Comparison of ENCODE assay signal across 8 cellular contexts in genomic region chr19:49869484-49870308, GRCh38. TPM values are rescaled to one million over a fixed set of nuclear protein-coding genes. Genes with fewer than 3 reads are reported as not detected.
DNase-seq lines count a peak whose midpoint lies in the region; TF ChIP-seq lines count a peak whose summit lies in the region.

No MANE protein-coding gene starts in this region.

- peaks cover 5% of the 10 kb centered on the region for H3K36me3 ChIP-seq in neutrophil

- H3K4me3 Mint-ChIP-seq in HFFc6, result no peak overlapping the region

- H3K27me3 ChIP-seq in neutrophil, result no peaks in the 10 kb centered on the region

- H3K9me3 Mint-ChIP-seq in HFFc6, result peaks cover 5% of the 10 kb centered on the region; the same call in 1 of the 2 replicates

- H3K9me3 ChIP-seq in neutrophil, result no peaks in the 10 kb centered on the region

- H3K36me3 Mint-ChIP-seq in HFFc6 (ENCODE audit: low read depth), result peaks cover 26% of the 10 kb centered on the region

- peak; percentile 31 for TF ChIP-seq POLR2A in NB4 (IDR thresholded peaks at IDR 0.05; ENCODE audit: extremely low read depth, insufficient read length)

- peaks cover 48 to 49% of the 10 kb centered on the region in 2 experiments for H3K4me1 ChIP-seq in neutrophil (ENCODE audit: control insufficient read depth in 1 of 2, insufficient read depth in 1 of 2, low read depth in 1 of 2, low read length in 1 of 2)

- H3K4me3 ChIP-seq in NB4 (ENCODE audit: low read depth, low read length) (peak overlapping the region; percentile 59), neutrophil (ENCODE audit: low read depth in 1 of 2, low read length in 1 of 2) (peak overlapping the region; percentile 79 to 87)

- peak; percentile 46 for TF ChIP-seq CTCF in HFFc6 (IDR thresholded peaks at IDR 0.05)
- TF ChIP-seq CTCF in NB4 (IDR thresholded peaks at IDR 0.05; ENCODE audit: low read depth, low read length), result no peak
- peak; percentile 26 for TF ChIP-seq CTCF in neutrophil (IDR thresholded peaks at IDR 0.05)

- peak overlapping the region; percentile 91 for H3K27ac ChIP-seq in neutrophil

- H3K27me3 Mint-ChIP-seq in HFFc6 (ENCODE audit: insufficient read depth), result peaks cover 8% of the 10 kb centered on the region

- DNase-seq in GM04504 (ENCODE audit: low read depth) (peak; percentile 100), HFFc6 (peak; percentile 100), NB4 (ENCODE audit: low read depth) (peak; percentile 99), SK-N-DZ (ENCODE audit: low spot score) (peak; percentile 98), germinal center (ENCODE audit: low spot score) (peak; percentile 95), superior temporal gyrus (ENCODE audit: extremely low spot score) (peak; percentile 100)
- peak; percentile 86 for DNase-seq in activated naive CD4-positive, alpha-beta T cell treated with anti-CD3 and anti-CD28 coated beads, Interleukin-2, amount 50 U/mL, for 16 hours

- peaks cover 47% of the 10 kb centered on the region for H3K4me1 Mint-ChIP-seq in HFFc6 (ENCODE audit: low read depth)

- no peak overlapping the region; the same call in 1 of the 2 replicates for H3K27ac Mint-ChIP-seq in HFFc6

RNA-seq across cellular contexts. Expression of gene PNKP, which starts 2.3 kb away (rescaled TPM):
- total RNA-seq in HFFc6 (2021; fragmentation: NEBNext Ultra II Directional; extraction: Animal tissue kit (Norgen Biotek cat#: 25700)), result 10 to 100 TPM; 39.7 to 48.7 (median 47.2) TPM
- 7.7 and 19.2 TPM in 2 replicates for polyA plus RNA-seq in SK-N-DZ (2014; cell fraction: cytosol; rRNA removed)
- polyA plus RNA-seq in SK-N-DZ (2014; cell fraction: nucleus; rRNA removed), result 75.5 and 87.4 TPM in 2 replicates

RNA-seq across cellular contexts. Expression of gene AKT1S1, which starts 7.5 kb away (rescaled TPM):
- total RNA-seq in HFFc6 (2021; fragmentation: NEBNext Ultra II Directional; extraction: Animal tissue kit (Norgen Biotek cat#: 25700)), result 100 to 1,000 TPM in 5 of 6 experiments, 10 to 100 TPM in 1; 98.5 to 128 (median 104) TPM
- 4.9 TPM in 2 replicates for polyA plus RNA-seq in SK-N-DZ (2014; cell fraction: cytosol; rRNA removed)
- polyA plus RNA-seq in SK-N-DZ (2014; cell fraction: nucleus; rRNA removed), result 8.1 and 13.5 TPM in 2 replicates

RNA-seq across cellular contexts. Expression of gene TBC1D17, which starts 7.8 kb away (rescaled TPM):
- total RNA-seq in HFFc6 (2021; fragmentation: NEBNext Ultra II Directional; extraction: Animal tissue kit (Norgen Biotek cat#: 25700)), result 10 to 100 TPM; 42.8 to 53.3 (median 46.8) TPM
- polyA plus RNA-seq in SK-N-DZ (2014; cell fraction: cytosol; rRNA removed), result 4.3 and 5.3 TPM in 2 replicates
- 10.3 and 15.1 TPM in 2 replicates for polyA plus RNA-seq in SK-N-DZ (2014; cell fraction: nucleus; rRNA removed)

RNA-seq across cellular contexts. Expression of gene PTOV1, which starts 18.7 kb away (rescaled TPM):
- 100 to 1,000 TPM; 157 to 176 (median 162) TPM for total RNA-seq in HFFc6 (2021; fragmentation: NEBNext Ultra II Directional; extraction: Animal tissue kit (Norgen Biotek cat#: 25700))
- polyA plus RNA-seq in SK-N-DZ (2014; cell fraction: cytosol; rRNA removed), result 131 and 164 TPM in 2 replicates
- polyA plus RNA-seq in SK-N-DZ (2014; cell fraction: nucleus; rRNA removed), result 365 and 432 TPM in 2 replicates

RNA-seq across cellular contexts. Expression of gene IL4I1, which starts 27.0 kb away (rescaled TPM):
- under 1 TPM in 5 of 6 experiments, not detected in 1; 0.24 to 0.48 (median 0.41) TPM for total RNA-seq in HFFc6 (2021; fragmentation: NEBNext Ultra II Directional; extraction: Animal tissue kit (Norgen Biotek cat#: 25700))
- not detected in 2 replicates for polyA plus RNA-seq in SK-N-DZ (2014; cell fraction: cytosol; rRNA removed)
- not detected in 2 replicates for polyA plus RNA-seq in SK-N-DZ (2014; cell fraction: nucleus; rRNA removed)

Comparison
In these comparisons a context has a peak if more than half of its experiments do, and no peak if none do; other contexts are left out.
1. Peak in every context shown above with its lines: DNase-seq, H3K4me3 ChIP-seq and H3K27ac ChIP-seq.